ENCODE assay signal across 23 cellular contexts in the genomic region with DNA sequence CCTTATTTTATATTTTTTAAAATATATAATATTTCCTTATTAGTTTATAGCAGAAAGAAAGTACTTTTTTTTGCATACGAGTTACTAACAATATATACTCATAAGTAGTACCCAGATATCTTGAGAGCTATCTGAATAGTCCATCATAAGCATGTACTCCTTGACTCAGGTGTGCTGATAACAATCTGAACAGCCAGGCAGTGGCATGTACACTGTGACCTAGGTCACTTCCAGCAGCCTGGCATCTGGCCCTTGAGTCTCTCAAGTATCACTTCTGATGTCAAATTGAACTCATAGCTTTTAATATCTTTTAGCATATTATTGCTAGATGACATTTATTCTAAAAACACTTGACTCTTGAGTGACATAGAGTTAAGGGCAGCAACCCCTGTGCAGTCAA.
"Had no signal": no experiment of that assay in that cellular context is flagged by ENCODE, and none has a peak within 500 bp of the region (broad histone marks: within the 10 kb centered on the region; RNA-seq: fewer than 3 reads in every experiment).

No MANE protein-coding gene starts in this region.

- H3K36me3 ChIP-seq: esophagus muscularis mucosa, heart right ventricle, neural progenitor cell, right lobe of liver, thoracic aorta, tibial nerve, upper lobe of left lung, vagina had no signal

- ATAC-seq: foreskin keratinocyte; heart right ventricle; naive thymus-derived CD4-positive, alpha-beta T cell; right lobe of liver; stimulated activated naive B cell treated with anti-CD40 and anti-IgM and Interleukin-4, amounts not matched to agents 10 μg/mL and 1 μg/mL and 100 μg/mL, for 72 hours had no signal

- H3K9me3 ChIP-seq: esophagus muscularis mucosa, right lobe of liver, thoracic aorta, tibial nerve, vagina had no signal

- H3K4me3 ChIP-seq: coronary artery, esophagus muscularis mucosa, heart right ventricle, neural progenitor cell, right lobe of liver, thoracic aorta, tibial nerve, upper lobe of left lung, vagina had no signal

- H3K27me3 ChIP-seq: esophagus muscularis mucosa, foreskin keratinocyte, heart right ventricle, neural progenitor cell, right lobe of liver, tibial nerve, upper lobe of left lung, vagina had no signal

- H3K27ac ChIP-seq: coronary artery, esophagus muscularis mucosa, foreskin keratinocyte, heart right ventricle, neural progenitor cell, parathyroid adenoma, right lobe of liver, thoracic aorta, tibial nerve, upper lobe of left lung, vagina had no signal

- DNase-seq: dermis blood vessel endothelial cell; effector memory CD4-positive, alpha-beta T cell; foreskin keratinocyte; glutamatergic neuron; heart right ventricle; hypothalamus; mammary epithelial cell; mesendoderm; midbrain; naive thymus-derived CD4-positive, alpha-beta T cell; right lobe of liver; small intestine; stimulated activated CD4-positive, alpha-beta T cell treated with anti-CD3 and anti-CD28 coated beads, Interleukin-15, amount 100 ng/mL, for 24 hours; stimulated activated CD4-positive, alpha-beta T cell treated with anti-CD3 and anti-CD28 coated beads, Interleukin-2, amount 100 ng/mL, for 48 hours; stimulated activated naive B cell treated with anti-CD40 and anti-IgM and Interleukin-4, amounts not matched to agents 10 μg/mL and 1 μg/mL and 100 μg/mL, for 72 hours had no signal

- H3K4me1 ChIP-seq: esophagus muscularis mucosa, foreskin keratinocyte, heart right ventricle, neural progenitor cell, parathyroid adenoma, right lobe of liver, tibial nerve, upper lobe of left lung, vagina had no signal
